In genomic region chr6:41778895-41779294, GRCh38 we compare ENCODE assay signal across 2 cellular contexts.
TF ChIP-seq lines count a peak whose summit lies in the region.

No MANE protein-coding gene starts in this region.

TF ChIP-seq in SK-N-SH, 30 proteins besides CTCF, POLR2A, EP300 and RAD21 (continued from another document):
- TF ChIP-seq REST (IDR thresholded peaks at IDR 0.05; ENCODE audit: low read depth, low read length) (no peak), EZH2phosphoT487 (IDR thresholded peaks at IDR 0.05; ENCODE audit: borderline replicate concordance, low read depth) (no peak), USF1 (IDR thresholded peaks at IDR 0.05; ENCODE audit: borderline replicate concordance, low read depth) (no peak), RXRA (IDR thresholded peaks at IDR 0.05; ENCODE audit: borderline replicate concordance, low read depth) (no peak), PBX3 (IDR thresholded peaks at IDR 0.05) (no peak), ZBTB33 (IDR thresholded peaks at IDR 0.05; ENCODE audit: borderline replicate concordance, low read depth) (no peak), FOXJ3 (CRISPR knock-in tag; IDR thresholded peaks at IDR 0.05) (no peak)

TF ChIP-seq in SK-N-SH treated with all-trans-retinoic acid at 6 μM for 48 hours, 23 proteins besides CTCF, POLR2A, EP300 and RAD21 (continued from another document):
- TF ChIP-seq CREB5 (CRISPR knock-in tag; IDR thresholded peaks at IDR 0.05; ENCODE audit: low read depth) (no peak), POU6F1 (CRISPR knock-in tag; IDR thresholded peaks at IDR 0.05; ENCODE audit: borderline replicate concordance, low read depth) (no peak), RARB (CRISPR knock-in tag; IDR thresholded peaks at IDR 0.05) (no peak), CSDC2 (CRISPR knock-in tag; IDR thresholded peaks at IDR 0.05) (no peak), CSRNP3 (CRISPR knock-in tag; IDR thresholded peaks at IDR 0.05) (no peak), OSR1 (CRISPR knock-in tag; IDR thresholded peaks at IDR 0.05) (no peak), TSHZ2 (CRISPR knock-in tag; IDR thresholded peaks at IDR 0.05) (no peak), PATZ1 (CRISPR knock-in tag; IDR thresholded peaks at IDR 0.05; ENCODE audit: borderline replicate concordance) (no peak), ESRRG (CRISPR knock-in tag; IDR thresholded peaks at IDR 0.05) (no peak), TOX (CRISPR knock-in tag; IDR thresholded peaks at IDR 0.05; ENCODE audit: borderline replicate concordance) (no peak), ZC3H10 (CRISPR knock-in tag; IDR thresholded peaks at IDR 0.05) (no peak), PPARA (CRISPR knock-in tag; IDR thresholded peaks at IDR 0.05; ENCODE audit: borderline replicate concordance) (no peak), ZFP3 (CRISPR knock-in tag; IDR thresholded peaks at IDR 0.05) (no peak), TCF4 (CRISPR knock-in tag; IDR thresholded peaks at IDR 0.05; ENCODE audit: borderline replicate concordance) (no peak), BACH2 (CRISPR knock-in tag; IDR thresholded peaks at IDR 0.05; ENCODE audit: borderline replicate concordance) (no peak), GLIS3 (CRISPR knock-in tag; IDR thresholded peaks at IDR 0.05) (no peak), SNAI2 (CRISPR knock-in tag; IDR thresholded peaks at IDR 0.05) (no peak), ARNTL (CRISPR knock-in tag; IDR thresholded peaks at IDR 0.05; ENCODE audit: borderline replicate concordance, low read depth) (no peak)
